1 cellular context compared by ENCODE assay signal in genomic region chr5:40521108-40521785, GRCh38.
TF ChIP-seq lines count a peak whose summit lies in the region.

No MANE protein-coding gene starts in this region.

TF ChIP-seq in IMR-90, 13 proteins besides CTCF, POLR2A, EP300 and RAD21 (continued from another document):
- no peak for TF ChIP-seq USF2 (IDR thresholded peaks at IDR 0.05; ENCODE audit: low read depth, low read length)
- TF ChIP-seq CEBPB (IDR thresholded peaks at IDR 0.05; ENCODE audit: low read depth, low read length) = no peak
- TF ChIP-seq MAZ (IDR thresholded peaks at IDR 0.05; ENCODE audit: borderline replicate concordance, low read depth, low read length) = no peak
- TF ChIP-seq RCOR1 (IDR thresholded peaks at IDR 0.05; ENCODE audit: insufficient replicate concordance, low read length) = no peak
- no peak for TF ChIP-seq ELK1 (IDR thresholded peaks at IDR 0.05; ENCODE audit: borderline replicate concordance, low read depth, low read length)
- no peak for TF ChIP-seq NFE2L2 (IDR thresholded peaks at IDR 0.05; ENCODE audit: low read depth, low read length)
